In the genomic region with DNA sequence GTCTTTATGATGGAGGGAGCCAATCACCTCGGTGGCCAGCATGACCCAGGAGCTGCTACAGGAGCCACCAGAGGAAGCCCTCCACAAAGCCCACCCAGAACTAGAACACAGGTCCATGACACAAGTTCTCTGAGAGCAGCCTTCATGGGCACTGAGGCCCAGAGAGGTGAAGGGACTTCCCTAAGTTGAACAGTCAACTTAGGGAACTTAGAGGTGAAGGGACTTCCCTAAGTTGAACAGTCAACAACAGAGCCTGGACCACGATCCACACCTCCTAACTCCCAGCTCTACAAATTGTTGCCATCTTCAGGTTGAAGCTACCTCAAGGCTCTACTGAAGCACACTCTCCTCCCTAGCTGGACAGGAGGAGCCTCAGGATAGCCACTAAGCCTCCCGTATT, we compare ENCODE assay signal across 18 cellular contexts.
DNase-seq lines count a peak whose midpoint lies in the region; ATAC-seq and TF ChIP-seq lines count a peak whose summit lies in the region.
"Had no signal": no experiment of that assay in that cellular context is flagged by ENCODE, and none has a peak within 500 bp of the region (broad histone marks: within the 10 kb centered on the region; RNA-seq: fewer than 3 reads in every experiment).

No MANE protein-coding gene starts in this region.

- no peaks in the 10 kb centered on the region for H3K9me3 Mint-ChIP-seq in activated T-helper 1 cell treated with anti-CD3 and anti-CD28 coated beads, Interleukin-12 subunit alpha, Interleukin-12 subunit beta, Interleukin-2, Interleukin-4 antibody, amounts not matched to agents 30 ng/mL and 10 ng/mL and 1 ng/mL, durations not matched to agents 14 hours and 24 hours and 36 hours
- no peaks in the 10 kb centered on the region for H3K9me3 Mint-ChIP-seq in activated CD8-positive, alpha-beta memory T cell treated with anti-CD3 and anti-CD28 coated beads, Interleukin-2, amount 10 ng/mL, durations not matched to agents 7 days and 5 days (ENCODE audit: low read depth)
- H3K9me3 Mint-ChIP-seq in HFFc6: no peaks in the 10 kb centered on the region

- no peaks in the 10 kb centered on the region for H3K36me3 Mint-ChIP-seq in activated T-helper 1 cell treated with anti-CD3 and anti-CD28 coated beads, Interleukin-12 subunit alpha, Interleukin-12 subunit beta, Interleukin-2, Interleukin-4 antibody, amounts not matched to agents 30 ng/mL and 10 ng/mL and 1 ng/mL, durations not matched to agents 14 hours and 24 hours and 36 hours (ENCODE audit: low read depth)
- H3K36me3 Mint-ChIP-seq in activated CD8-positive, alpha-beta memory T cell treated with anti-CD3 and anti-CD28 coated beads, Interleukin-2, amount 10 ng/mL, durations not matched to agents 7 days and 5 days: no peaks in the 10 kb centered on the region
- H3K36me3 Mint-ChIP-seq in HFFc6 (ENCODE audit: low read depth): no peaks in the 10 kb centered on the region

- no peak overlapping the region for H3K4me3 ChIP-seq in sigmoid colon

- 85 to 87% methylated on average over 3 of the region's 3 CpGs for WGBS in sigmoid colon, 2 donors

- H3K36me3 ChIP-seq in sigmoid colon: no peaks in the 10 kb centered on the region

- peak; percentile 15 for DNase-seq in stimulated activated CD4-positive, alpha-beta T cell treated with anti-CD3 and anti-CD28 coated beads, Interleukin-1b, Interleukin-23, amount 100 ng/mL, for 48 hours
- DNase-seq in stimulated activated CD4-positive, alpha-beta T cell treated with anti-CD3 and anti-CD28 coated beads, Interleukin-15, amount 100 ng/mL, for 24 hours: no peak
- DNase-seq in activated T-helper 1 cell treated with anti-CD3 and anti-CD28 coated beads, Interleukin-12 subunit alpha, Interleukin-12 subunit beta, Interleukin-2, Interleukin-4 antibody, amounts not matched to agents 30 ng/mL and 10 ng/mL and 1 ng/mL, durations not matched to agents 14 hours and 24 hours and 36 hours (ENCODE audit: low spot score): peak; percentile 3
- no peak for DNase-seq in activated CD8-positive, alpha-beta memory T cell treated with anti-CD3 and anti-CD28 coated beads, Interleukin-2, amount 10 ng/mL, durations not matched to agents 7 days and 5 days
- DNase-seq in NCI-H1092 treated with DMSO at 0.1 percent for 48 hours (lab: John Stamatoyannopoulos, UW) (no peak), HFFc6 (no peak), sigmoid colon (no peak)
- DNase-seq: ACHN; Calu3; CD4-positive, alpha-beta T cell; DMS79; H7; KBM-7; NCI-H1105; NCI-H1694 treated with DMSO at 0.1 percent for 48 hours; Right ventricle myocardium superior; SK-N-SH had no signal

- no peak for TF ChIP-seq EP300 in sigmoid colon (IDR thresholded peaks at IDR 0.05)

- H3K27ac Mint-ChIP-seq in activated T-helper 1 cell treated with anti-CD3 and anti-CD28 coated beads, Interleukin-12 subunit alpha, Interleukin-12 subunit beta, Interleukin-2, Interleukin-4 antibody, amounts not matched to agents 30 ng/mL and 10 ng/mL and 1 ng/mL, durations not matched to agents 14 hours and 24 hours and 36 hours: no peak overlapping the region
- no peak overlapping the region for H3K27ac Mint-ChIP-seq in activated CD8-positive, alpha-beta memory T cell treated with anti-CD3 and anti-CD28 coated beads, Interleukin-2, amount 10 ng/mL, durations not matched to agents 7 days and 5 days
- no peak overlapping the region for H3K27ac Mint-ChIP-seq in HFFc6
- H3K27ac Mint-ChIP-seq: CD4-positive, alpha-beta T cell had no signal

- no peak overlapping the region for H3K4me3 Mint-ChIP-seq in activated T-helper 1 cell treated with anti-CD3 and anti-CD28 coated beads, Interleukin-12 subunit alpha, Interleukin-12 subunit beta, Interleukin-2, Interleukin-4 antibody, amounts not matched to agents 30 ng/mL and 10 ng/mL and 1 ng/mL, durations not matched to agents 14 hours and 24 hours and 36 hours
- no peak overlapping the region for H3K4me3 Mint-ChIP-seq in activated CD8-positive, alpha-beta memory T cell treated with anti-CD3 and anti-CD28 coated beads, Interleukin-2, amount 10 ng/mL, durations not matched to agents 7 days and 5 days
- no peak overlapping the region for H3K4me3 Mint-ChIP-seq in HFFc6
- H3K4me3 Mint-ChIP-seq: CD4-positive, alpha-beta T cell had no signal

- peaks cover 11% of the 10 kb centered on the region for H3K4me1 Mint-ChIP-seq in activated T-helper 1 cell treated with anti-CD3 and anti-CD28 coated beads, Interleukin-12 subunit alpha, Interleukin-12 subunit beta, Interleukin-2, Interleukin-4 antibody, amounts not matched to agents 30 ng/mL and 10 ng/mL and 1 ng/mL, durations not matched to agents 14 hours and 24 hours and 36 hours (ENCODE audit: low read depth)
- no peaks in the 10 kb centered on the region for H3K4me1 Mint-ChIP-seq in activated CD8-positive, alpha-beta memory T cell treated with anti-CD3 and anti-CD28 coated beads, Interleukin-2, amount 10 ng/mL, durations not matched to agents 7 days and 5 days
- no peaks in the 10 kb centered on the region for H3K4me1 Mint-ChIP-seq in HFFc6 (ENCODE audit: low read depth)

- peaks cover 5% of the 10 kb centered on the region for H3K27me3 Mint-ChIP-seq in activated T-helper 1 cell treated with anti-CD3 and anti-CD28 coated beads, Interleukin-12 subunit alpha, Interleukin-12 subunit beta, Interleukin-2, Interleukin-4 antibody, amounts not matched to agents 30 ng/mL and 10 ng/mL and 1 ng/mL, durations not matched to agents 14 hours and 24 hours and 36 hours (ENCODE audit: insufficient read depth)
- H3K27me3 Mint-ChIP-seq in activated CD8-positive, alpha-beta memory T cell treated with anti-CD3 and anti-CD28 coated beads, Interleukin-2, amount 10 ng/mL, durations not matched to agents 7 days and 5 days: peaks cover 27% of the 10 kb centered on the region
- peaks cover 57% of the 10 kb centered on the region for H3K27me3 Mint-ChIP-seq in HFFc6 (ENCODE audit: insufficient read depth)
- H3K27me3 Mint-ChIP-seq: CD4-positive, alpha-beta T cell had no signal

- ATAC-seq in HG02642 (IDR thresholded peaks at IDR 0.05; ENCODE audit: poor library complexity, unreplicated experiment): peak; percentile 67
- no peak for ATAC-seq in activated CD8-positive, alpha-beta memory T cell treated with anti-CD3 and anti-CD28 coated beads, Interleukin-2, amount 10 ng/mL, durations not matched to agents 7 days and 5 days

- no peaks in the 10 kb centered on the region for H3K27me3 ChIP-seq in sigmoid colon

- intact Hi-C loops in activated T-helper 1 cell treated with anti-CD3 and anti-CD28 coated beads, Interleukin-12 subunit alpha, Interleukin-12 subunit beta, Interleukin-2, Interleukin-4 antibody, amounts not matched to agents 30 ng/mL and 10 ng/mL and 1 ng/mL, durations not matched to agents 14 hours and 24 hours and 36 hours (cut with micrococcal nuclease): no loop called here
- intact Hi-C loops in sigmoid colon (cut with DNase I): no loop called here

- no peak for TF ChIP-seq CTCF in HFFc6 (IDR thresholded peaks at IDR 0.05)
- no peak for TF ChIP-seq CTCF in sigmoid colon (IDR thresholded peaks at IDR 0.05)

- H3K27ac ChIP-seq in sigmoid colon: no peak overlapping the region

- CTCF ChIA-PET in activated CD8-positive, alpha-beta memory T cell treated with anti-CD3 and anti-CD28 coated beads, Interleukin-2, amount 10 ng/mL, durations not matched to agents 7 days and 5 days (lab: Charles Lee): no interaction called here

- H3K4me1 ChIP-seq in sigmoid colon: no peaks in the 10 kb centered on the region

- H3K9me3 ChIP-seq in sigmoid colon: peaks cover 0 to 2% (median 0%) of the 10 kb centered on the region in 4 donors
- H3K9me3 ChIP-seq: SK-N-SH had no signal

- TF ChIP-seq POLR2A in sigmoid colon (IDR thresholded peaks at IDR 0.05): no peak

Comparison
In these comparisons a context has a peak if more than half of its experiments do, and no peak if none do; other contexts are left out.
1. DNase-seq: peak in stimulated activated CD4-positive, alpha-beta T cell treated with anti-CD3 and anti-CD28 coated beads, Interleukin-1b, Interleukin-23, amount 100 ng/mL, for 48 hours (single experiment) and activated T-helper 1 cell treated with anti-CD3 and anti-CD28 coated beads, Interleukin-12 subunit alpha, Interleukin-12 subunit beta, Interleukin-2, Interleukin-4 antibody, amounts not matched to agents 30 ng/mL and 10 ng/mL and 1 ng/mL, durations not matched to agents 14 hours and 24 hours and 36 hours (single experiment); none in stimulated activated CD4-positive, alpha-beta T cell treated with anti-CD3 and anti-CD28 coated beads, Interleukin-15, amount 100 ng/mL, for 24 hours (single experiment), activated CD8-positive, alpha-beta memory T cell treated with anti-CD3 and anti-CD28 coated beads, Interleukin-2, amount 10 ng/mL, durations not matched to agents 7 days and 5 days (single experiment), NCI-H1092 treated with DMSO at 0.1 percent for 48 hours (single experiment), HFFc6 (single experiment) and sigmoid colon (single experiment).